23 cellular contexts compared by ENCODE assay signal in genomic region chr12:9936597-9936996, GRCh38. TPM values are rescaled to one million over a fixed set of nuclear protein-coding genes. Genes with fewer than 3 reads are reported as not detected.
"Had no signal": no experiment of that assay in that cellular context is flagged by ENCODE, and none has a peak within 500 bp of the region (broad histone marks: within the 10 kb centered on the region; RNA-seq: fewer than 3 reads in every experiment).

No MANE protein-coding gene starts in this region.

- H3K9me3 Mint-ChIP-seq: activated CD4-positive, alpha-beta T cell treated with anti-CD3 and anti-CD28 coated beads, Interleukin-2, amount 10 ng/mL, durations not matched to agents 24 days and 14 days; activated CD8-positive, alpha-beta T cell treated with anti-CD3 and anti-CD28 coated beads for 36 hours; activated T-helper 2 cell treated with anti-CD3 and anti-CD28 coated beads, Interferon-gamma antibody, Interleukin-2, Interleukin-4, amounts not matched to agents 10 μg/mL and 5 μg/mL and 100 μg/mL, durations not matched to agents 14 hours and 24 hours and 36 hours; central memory CD8-positive, alpha-beta T cell; nephron progenitor cell; stimulated activated memory B cell treated with anti-CD40 and anti-IgM and Interleukin-4, amounts not matched to agents 10 μg/mL and 1 μg/mL and 100 μg/mL, for 72 hours had no signal

- H3K36me3 Mint-ChIP-seq: stimulated activated memory B cell treated with anti-CD40 and anti-IgM and Interleukin-4, amounts not matched to agents 10 μg/mL and 1 μg/mL and 100 μg/mL, for 72 hours had no signal

- H3K4me3 Mint-ChIP-seq: activated CD4-positive, alpha-beta T cell treated with anti-CD3 and anti-CD28 coated beads, Interleukin-2, amount 10 ng/mL, durations not matched to agents 24 days and 14 days; activated CD8-positive, alpha-beta T cell treated with anti-CD3 and anti-CD28 coated beads for 36 hours; central memory CD8-positive, alpha-beta T cell; nephron progenitor cell; stimulated activated memory B cell treated with anti-CD40 and anti-IgM and Interleukin-4, amounts not matched to agents 10 μg/mL and 1 μg/mL and 100 μg/mL, for 72 hours had no signal

- ATAC-seq: activated CD8-positive, alpha-beta T cell treated with anti-CD3 and anti-CD28 coated beads for 36 hours; heart left ventricle; left lung; sciatic nerve; stimulated activated memory B cell treated with anti-CD40 and anti-IgM and Interleukin-4, amounts not matched to agents 10 μg/mL and 1 μg/mL and 100 μg/mL, for 72 hours had no signal

- DNase-seq: activated CD4-positive, alpha-beta T cell treated with anti-CD3 and anti-CD28 coated beads, Interleukin-2, amount 10 ng/mL, durations not matched to agents 24 days and 14 days; activated CD8-positive, alpha-beta T cell treated with anti-CD3 and anti-CD28 coated beads for 36 hours; activated naive CD4-positive, alpha-beta T cell treated with Interleukin-2 at 50 U/mL for 16 hours; activated T-cell treated with anti-CD3 and anti-CD28 coated beads, Interleukin-2, amount 50 U/mL, for 1 hour; anterior cingulate cortex; brain microvascular endothelial cell; heart left ventricle; left lung; nephron progenitor cell; nucleus accumbens; spleen; stimulated activated CD4-positive, alpha-beta T cell treated with anti-CD3 and anti-CD28 coated beads, Interleukin-4, amount 100 ng/mL, for 4 hours had no signal

- H3K4me1 Mint-ChIP-seq: central memory CD8-positive, alpha-beta T cell; nephron progenitor cell had no signal

- H3K27ac Mint-ChIP-seq: activated CD4-positive, alpha-beta T cell treated with anti-CD3 and anti-CD28 coated beads, Interleukin-2, amount 10 ng/mL, durations not matched to agents 24 days and 14 days; activated CD8-positive, alpha-beta T cell treated with anti-CD3 and anti-CD28 coated beads for 36 hours; activated T-helper 2 cell treated with anti-CD3 and anti-CD28 coated beads, Interferon-gamma antibody, Interleukin-2, Interleukin-4, amounts not matched to agents 10 μg/mL and 5 μg/mL and 100 μg/mL, durations not matched to agents 14 hours and 24 hours and 36 hours; nephron progenitor cell; stimulated activated memory B cell treated with anti-CD40 and anti-IgM and Interleukin-4, amounts not matched to agents 10 μg/mL and 1 μg/mL and 100 μg/mL, for 72 hours had no signal

RNA-seq across cellular contexts. Expression of gene CLEC2A, which starts 4.4 kb away (rescaled TPM):
- total RNA-seq: activated CD4-positive, alpha-beta T cell treated with anti-CD3 and anti-CD28 coated beads, Interleukin-2, amount 10 ng/mL, durations not matched to agents 24 days and 14 days; activated CD8-positive, alpha-beta T cell treated with anti-CD3 and anti-CD28 coated beads for 36 hours; activated T-helper 2 cell treated with anti-CD3 and anti-CD28 coated beads, Interferon-gamma antibody, Interleukin-2, Interleukin-4, amounts not matched to agents 10 μg/mL and 5 μg/mL and 100 μg/mL, durations not matched to agents 14 hours and 24 hours and 36 hours; epithelial cell of proximal tubule; fibroblast of lung; frontal cortex; heart left ventricle; kidney epithelial cell; left lung; lung microvascular endothelial cell; myocyte; sciatic nerve; spleen; urinary bladder had no signal

RNA-seq across cellular contexts. Expression of gene CLEC12A, which starts 34.6 kb away (rescaled TPM):
- total RNA-seq: activated CD4-positive, alpha-beta T cell treated with anti-CD3 and anti-CD28 coated beads, Interleukin-2, amount 10 ng/mL, durations not matched to agents 24 days and 14 days; epithelial cell of proximal tubule; fibroblast of lung; kidney epithelial cell; lung microvascular endothelial cell; myocyte had no signal

RNA-seq across cellular contexts. Expression of gene KLRF2, which starts 55.3 kb away (rescaled TPM):
- total RNA-seq: activated CD4-positive, alpha-beta T cell treated with anti-CD3 and anti-CD28 coated beads, Interleukin-2, amount 10 ng/mL, durations not matched to agents 24 days and 14 days; activated CD8-positive, alpha-beta T cell treated with anti-CD3 and anti-CD28 coated beads for 36 hours; activated T-helper 2 cell treated with anti-CD3 and anti-CD28 coated beads, Interferon-gamma antibody, Interleukin-2, Interleukin-4, amounts not matched to agents 10 μg/mL and 5 μg/mL and 100 μg/mL, durations not matched to agents 14 hours and 24 hours and 36 hours; epithelial cell of proximal tubule; fibroblast of lung; frontal cortex; heart left ventricle; kidney epithelial cell; left lung; lung microvascular endothelial cell; myocyte; sciatic nerve; spleen; urinary bladder had no signal
